In the genomic region with DNA sequence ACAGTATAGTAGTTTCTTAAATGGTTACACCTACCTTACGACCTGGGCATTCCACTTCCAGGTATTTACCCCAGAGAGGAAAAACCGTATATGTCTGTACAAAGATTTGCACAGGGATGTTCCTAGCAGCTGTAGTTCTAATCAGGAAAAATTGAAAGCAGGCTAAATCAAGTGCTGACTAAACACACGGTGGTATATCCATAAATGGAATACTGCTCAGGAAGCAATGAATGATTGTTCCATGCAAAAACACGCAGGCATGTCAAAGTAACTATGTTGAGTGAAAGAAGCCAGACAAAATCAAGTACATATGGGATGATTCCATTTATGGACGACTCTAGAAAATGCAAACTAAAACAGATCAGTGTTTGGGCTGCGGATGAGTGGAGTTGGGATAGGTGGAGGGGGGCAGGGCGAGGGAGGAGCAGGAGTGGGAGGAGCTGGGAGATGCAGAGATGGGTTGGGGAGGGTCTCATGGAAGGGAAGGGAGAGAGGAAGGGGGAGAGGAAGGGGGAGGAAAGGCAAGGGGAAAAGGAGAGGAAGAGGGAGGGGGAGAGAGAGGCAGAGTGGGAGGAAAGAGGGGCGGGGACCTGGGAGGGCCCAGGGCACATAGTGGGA, we compare ENCODE assay signal across 8 cellular contexts. TPM values are rescaled to one million over a fixed set of nuclear protein-coding genes. Genes with fewer than 3 reads are reported as not detected.
DNase-seq lines count a peak whose midpoint lies in the region; ATAC-seq lines count a peak whose summit lies in the region.

No MANE protein-coding gene starts in this region.

- peaks cover 21% of the 10 kb centered on the region for H3K4me1 Mint-ChIP-seq in T-helper 2 cell treated with Interferon-gamma antibody and Interleukin-4, amounts not matched to agents 5 μg/mL and 100 μg/mL, for 36 hours (ENCODE audit: low read depth)
- peaks cover 12% of the 10 kb centered on the region for H3K4me1 Mint-ChIP-seq in activated naive CD8-positive, alpha-beta T cell treated with anti-CD3 and anti-CD28 coated beads, Interleukin-2, amount 10 ng/mL, durations not matched to agents 7 days and 5 days
- H3K4me1 Mint-ChIP-seq in immature natural killer cell = peaks cover 15 to 30% of the 10 kb centered on the region in 2 donors

- no peak for ATAC-seq in activated naive CD8-positive, alpha-beta T cell treated with anti-CD3 and anti-CD28 coated beads, Interleukin-2, amount 10 ng/mL, durations not matched to agents 7 days and 5 days (ENCODE audit: low read depth)

- POLR2A ChIA-PET in activated naive CD8-positive, alpha-beta T cell treated with anti-CD3 and anti-CD28 coated beads, Interleukin-2, amount 10 ng/mL, durations not matched to agents 7 days and 5 days (lab: Charles Lee) = no interaction called here

- H3K9me3 Mint-ChIP-seq in T-helper 2 cell treated with Interferon-gamma antibody and Interleukin-4, amounts not matched to agents 5 μg/mL and 100 μg/mL, for 36 hours = no peaks in the 10 kb centered on the region
- H3K9me3 Mint-ChIP-seq in activated naive CD8-positive, alpha-beta T cell treated with anti-CD3 and anti-CD28 coated beads, Interleukin-2, amount 10 ng/mL, durations not matched to agents 7 days and 5 days = peaks cover 2% of the 10 kb centered on the region
- no peaks in the 10 kb centered on the region for H3K9me3 Mint-ChIP-seq in immature natural killer cell

- no peaks in the 10 kb centered on the region for H3K36me3 Mint-ChIP-seq in T-helper 2 cell treated with Interferon-gamma antibody and Interleukin-4, amounts not matched to agents 5 μg/mL and 100 μg/mL, for 36 hours (ENCODE audit: low read depth)
- no peaks in the 10 kb centered on the region for H3K36me3 Mint-ChIP-seq in activated naive CD8-positive, alpha-beta T cell treated with anti-CD3 and anti-CD28 coated beads, Interleukin-2, amount 10 ng/mL, durations not matched to agents 7 days and 5 days
- H3K36me3 Mint-ChIP-seq in immature natural killer cell = no peaks in the 10 kb centered on the region

- peak overlapping the region; percentile 76 for H3K4me3 Mint-ChIP-seq in T-helper 2 cell treated with Interferon-gamma antibody and Interleukin-4, amounts not matched to agents 5 μg/mL and 100 μg/mL, for 36 hours
- peak overlapping the region; percentile 78 for H3K4me3 Mint-ChIP-seq in activated naive CD8-positive, alpha-beta T cell treated with anti-CD3 and anti-CD28 coated beads, Interleukin-2, amount 10 ng/mL, durations not matched to agents 7 days and 5 days
- H3K4me3 Mint-ChIP-seq in immature natural killer cell = peak overlapping the region; percentile 83 to 93 (median 87)

- H3K27me3 Mint-ChIP-seq in T-helper 2 cell treated with Interferon-gamma antibody and Interleukin-4, amounts not matched to agents 5 μg/mL and 100 μg/mL, for 36 hours (ENCODE audit: low read depth) = peaks cover 11% of the 10 kb centered on the region
- H3K27me3 Mint-ChIP-seq in activated naive CD8-positive, alpha-beta T cell treated with anti-CD3 and anti-CD28 coated beads, Interleukin-2, amount 10 ng/mL, durations not matched to agents 7 days and 5 days = peaks cover 12% of the 10 kb centered on the region
- H3K27me3 Mint-ChIP-seq in immature natural killer cell (ENCODE audit: low read depth in 3 of 3) = peaks cover 2 to 3% (median 2%) of the 10 kb centered on the region in 3 donors

- peak overlapping the region; percentile 69 for H3K27ac Mint-ChIP-seq in T-helper 2 cell treated with Interferon-gamma antibody and Interleukin-4, amounts not matched to agents 5 μg/mL and 100 μg/mL, for 36 hours
- H3K27ac Mint-ChIP-seq in activated naive CD8-positive, alpha-beta T cell treated with anti-CD3 and anti-CD28 coated beads, Interleukin-2, amount 10 ng/mL, durations not matched to agents 7 days and 5 days = peak overlapping the region; percentile 44
- H3K27ac Mint-ChIP-seq in immature natural killer cell = peak overlapping the region; percentile 6 to 85 (median 73)

- no peak for DNase-seq in T-helper 2 cell treated with Interferon-gamma antibody and Interleukin-4, amounts not matched to agents 5 μg/mL and 100 μg/mL, for 36 hours (ENCODE audit: low spot score)
- DNase-seq in T-helper 2 cell = no peak
- no peak for DNase-seq in activated naive CD8-positive, alpha-beta T cell treated with anti-CD3 and anti-CD28 coated beads, Interleukin-2, amount 10 ng/mL, durations not matched to agents 7 days and 5 days
- DNase-seq in immature natural killer cell = no peak
- peak; percentile 72 for DNase-seq in superior temporal gyrus (ENCODE audit: extremely low spot score)
- DNase-seq in mucosa of gallbladder (ENCODE audit: low spot score) = no peak
- DNase-seq in mesenteric fat pad (ENCODE audit: low spot score) = no peak
- DNase-seq in NCI-H524 treated with DMSO at 0.1 percent for 48 hours (lab: John Stamatoyannopoulos, UW) = no peak

RNA-seq across cellular contexts. Expression of a gene that starts 0.5 kb away (rescaled TPM):
- 10 to 100 TPM; 11.1 to 12.1 TPM for total RNA-seq in activated naive CD8-positive, alpha-beta T cell treated with anti-CD3 and anti-CD28 coated beads, Interleukin-2, amount 10 ng/mL, durations not matched to agents 7 days and 5 days
- 1 to 10 TPM; 8.4 to 9.3 (median 9.3) TPM for polyA plus RNA-seq in immature natural killer cell
- total RNA-seq in mucosa of gallbladder (45.5 TPM), mesenteric fat pad (39.1 TPM)
